In the genomic region with DNA sequence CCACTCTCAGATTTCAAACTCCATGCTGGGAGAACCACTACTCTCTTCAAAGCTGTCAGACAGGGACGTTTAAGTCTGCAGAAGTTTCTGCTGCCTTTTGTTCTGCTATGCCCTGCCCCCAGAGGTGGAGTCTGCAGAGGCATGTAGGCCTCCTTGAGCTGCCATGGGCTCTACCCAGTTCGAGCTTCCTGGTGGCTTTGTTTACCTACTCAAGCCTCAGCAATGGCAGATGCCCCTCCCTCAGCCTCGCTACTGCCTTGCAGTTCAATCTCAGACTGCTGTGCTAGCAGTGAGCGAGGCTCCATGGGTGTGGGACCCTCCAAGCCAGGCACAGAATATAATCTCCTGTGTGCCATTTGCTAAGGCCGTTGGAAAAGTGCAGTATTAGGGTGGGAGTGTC, we compare ENCODE assay signal across 2 cellular contexts. TPM values are rescaled to one million over a fixed set of nuclear protein-coding genes. Genes with fewer than 3 reads are reported as not detected.
"Had no signal": no experiment of that assay in that cellular context is flagged by ENCODE, and none has a peak within 500 bp of the region (broad histone marks: within the 10 kb centered on the region; RNA-seq: fewer than 3 reads in every experiment).

No MANE protein-coding gene starts in this region.

RNA-seq across cellular contexts. Expression of a gene that starts 51.4 kb away (rescaled TPM):
- total RNA-seq: PC-9, T-cell had no signal
